30 cellular contexts compared by ENCODE assay signal in genomic region chr10:78441704-78442103, GRCh38.
"Had no signal": no experiment of that assay in that cellular context is flagged by ENCODE, and none has a peak within 500 bp of the region (broad histone marks: within the 10 kb centered on the region; RNA-seq: fewer than 3 reads in every experiment).

No MANE protein-coding gene starts in this region.

- H3K79me2 ChIP-seq: parathyroid adenoma had no signal

- DNase-seq: activated CD4-positive, alpha-beta memory T cell treated with anti-CD3 and anti-CD28 coated beads, Interleukin-2, amount 10 ng/mL, durations not matched to agents 7 days and 5 days; activated CD4-positive, alpha-beta T cell treated with anti-CD3 and anti-CD28 coated beads for 48 hours; activated CD8-positive, alpha-beta memory T cell treated with anti-CD3 and anti-CD28 coated beads, Interleukin-2, amount 50 U/mL, for 48 hours; activated gamma-delta T cell treated with Interleukin-2 at 50 U/mL for 16 hours; activated naive CD4-positive, alpha-beta T cell treated with anti-CD3 and anti-CD28 coated beads, Interleukin-2, amount 50 U/mL, for 16 hours; activated T-cell treated with anti-CD3 and anti-CD28 coated beads, Interleukin-2, amount 50 U/mL, for 24 hours; amygdala; effector CD8-positive, alpha-beta T cell; esophagus squamous epithelium; left lung; naive B cell; nucleus accumbens; psoas muscle; spleen; stimulated activated naive CD4-positive, alpha-beta T cell; SW 1271; T-helper 9 cell had no signal

- H3K4me3 ChIP-seq: esophagus squamous epithelium, left lung, lung, psoas muscle, spleen, tibial nerve had no signal

- H3K36me3 ChIP-seq: esophagus squamous epithelium, left lung, spleen, tibial nerve had no signal

- ATAC-seq: activated CD4-positive, CD25-positive, alpha-beta regulatory T cell treated with anti-CD3 and anti-CD28 coated beads, Interleukin-2, amount 50 U/mL, for 24 hours; activated T-helper 17 cell treated with anti-CD3 and anti-CD28 coated beads, Interleukin-2, amount 50 U/mL, for 72 hours; left lung; psoas muscle had no signal

- H3K9ac ChIP-seq: parathyroid adenoma had no signal

- H3K9me3 Mint-ChIP-seq: activated CD4-positive, alpha-beta memory T cell treated with anti-CD3 and anti-CD28 coated beads, Interleukin-2, amount 10 ng/mL, durations not matched to agents 7 days and 5 days; activated T-cell treated with anti-CD3 and anti-CD28 coated beads, Interleukin-2, amount 50 U/mL, for 24 hours; activated T-helper 17 cell treated with anti-CD3 and anti-CD28 coated beads, Interleukin-2, amount 50 U/mL, for 72 hours; naive B cell; T-helper 1 cell treated with Interleukin-12 subunit alpha and Interleukin-12 subunit beta and Interleukin-4 antibody, amounts not matched to agents 30 μg/mL and 1 μg/mL, for 36 hours had no signal

- H3K4me3 Mint-ChIP-seq: activated CD4-positive, alpha-beta memory T cell treated with anti-CD3 and anti-CD28 coated beads, Interleukin-2, amount 10 ng/mL, durations not matched to agents 7 days and 5 days; activated T-cell treated with anti-CD3 and anti-CD28 coated beads, Interleukin-2, amount 50 U/mL, for 24 hours; activated T-helper 17 cell treated with anti-CD3 and anti-CD28 coated beads, Interleukin-2, amount 50 U/mL, for 72 hours; naive B cell; T-helper 1 cell treated with Interleukin-12 subunit alpha and Interleukin-12 subunit beta and Interleukin-4 antibody, amounts not matched to agents 30 μg/mL and 1 μg/mL, for 36 hours had no signal

- H3K4me1 ChIP-seq: left lung had no signal

- H3K9me3 ChIP-seq: esophagus squamous epithelium, left lung, psoas muscle, spleen, tibial nerve had no signal

- H3K4me1 Mint-ChIP-seq: activated CD4-positive, alpha-beta memory T cell treated with anti-CD3 and anti-CD28 coated beads, Interleukin-2, amount 10 ng/mL, durations not matched to agents 7 days and 5 days; activated T-helper 17 cell treated with anti-CD3 and anti-CD28 coated beads, Interleukin-2, amount 50 U/mL, for 72 hours; naive B cell had no signal

- FAIRE-seq: bronchial epithelial cell, colon, endometrium, TTC549, urothelium cell line had no signal

- H3K27me3 ChIP-seq: left lung, tibial nerve had no signal

- H2AFZ ChIP-seq: parathyroid adenoma had no signal

- H3K27ac ChIP-seq: epithelial cell of prostate, esophagus squamous epithelium, left lung, parathyroid adenoma, psoas muscle, spleen, tibial nerve, VCaP had no signal

- H3K27ac Mint-ChIP-seq: activated CD4-positive, alpha-beta memory T cell treated with anti-CD3 and anti-CD28 coated beads, Interleukin-2, amount 10 ng/mL, durations not matched to agents 7 days and 5 days; activated T-cell treated with anti-CD3 and anti-CD28 coated beads, Interleukin-2, amount 50 U/mL, for 24 hours; activated T-helper 17 cell treated with anti-CD3 and anti-CD28 coated beads, Interleukin-2, amount 50 U/mL, for 72 hours; naive B cell; T-helper 1 cell treated with Interleukin-12 subunit alpha and Interleukin-12 subunit beta and Interleukin-4 antibody, amounts not matched to agents 30 μg/mL and 1 μg/mL, for 36 hours had no signal

- H3K36me3 Mint-ChIP-seq: naive B cell had no signal
